ENCODE assay signal across 23 cellular contexts in genomic region chr20:10846831-10847230, GRCh38.
DNase-seq lines count a peak whose midpoint lies in the region; ATAC-seq, FAIRE-seq and TF ChIP-seq lines count a peak whose summit lies in the region.
"Had no signal": no experiment of that assay in that cellular context is flagged by ENCODE, and none has a peak within 500 bp of the region (broad histone marks: within the 10 kb centered on the region; RNA-seq: fewer than 3 reads in every experiment).

No MANE protein-coding gene starts in this region.

- TF ChIP-seq CTCF in HepG2 (CRISPR knock-in tag; IDR thresholded peaks at IDR 0.05) (no peak), right lobe of liver (IDR thresholded peaks at IDR 0.05) (no peak), omental fat pad (IDR thresholded peaks at IDR 0.05) (no peak)

- no peak overlapping the region for H3K27ac Mint-ChIP-seq in stimulated activated naive CD8-positive, alpha-beta T cell treated with anti-CD3 and anti-CD28 coated beads, Interleukin-15, amount 100 ng/mL, for 72 hours
- H3K27ac Mint-ChIP-seq: CD4-positive, CD25-positive, alpha-beta regulatory T cell; CD8-positive, alpha-beta memory T cell; HFFc6 had no signal

- POLR2A ChIA-PET in HepG2 (lab: Yijun Ruan, JAX): no interaction called here

- H3K4me1 Mint-ChIP-seq in stimulated activated naive CD8-positive, alpha-beta T cell treated with anti-CD3 and anti-CD28 coated beads, Interleukin-15, amount 100 ng/mL, for 72 hours: no peaks in the 10 kb centered on the region
- H3K4me1 Mint-ChIP-seq: CD4-positive, CD25-positive, alpha-beta regulatory T cell; CD8-positive, alpha-beta memory T cell had no signal

- FAIRE-seq in HepG2 (lab: Jason Lieb, UNC): peak; percentile 66
- FAIRE-seq: GM12878 had no signal

- peaks cover 11% of the 10 kb centered on the region for H3K4me1 ChIP-seq in HepG2 (ENCODE audit: insufficient read depth, low read length)
- H3K4me1 ChIP-seq in right lobe of liver: no peaks in the 10 kb centered on the region
- H3K4me1 ChIP-seq: BE2C had no signal

- H3K4me2 ChIP-seq in HepG2 (ENCODE audit: low read depth, low read length): no peak overlapping the region

- H3K9ac ChIP-seq in HepG2 (ENCODE audit: insufficient read depth, low read depth, low read length): no peak overlapping the region

- in situ Hi-C loops in HepG2 (cut with HindIII; ENCODE audit: extremely low pct_ligation_motif_present, low pct_unique_long_range_greater_than_20kb): no loop called here

- DNase-seq in HepG2 (ENCODE audit: low spot score): no peak
- DNase-seq in right lobe of liver: no peak
- DNase-seq in fibroblast of gingiva (ENCODE audit: low read depth): peak; percentile 52
- peak; percentile 8 for DNase-seq in foreskin melanocyte
- DNase-seq in stimulated activated naive CD8-positive, alpha-beta T cell treated with anti-CD3 and anti-CD28 coated beads, Interleukin-15, amount 100 ng/mL, for 72 hours: no peak
- no peak for DNase-seq in HuH-7.5 (ENCODE audit: low spot score)
- no peak for DNase-seq in omental fat pad (ENCODE audit: low spot score)
- DNase-seq: 8988T; BE2C; C1 segment of cervical spinal cord; CD4-positive, CD25-positive, alpha-beta regulatory T cell; CD8-positive, alpha-beta memory T cell; COR-L47; DMS 273 treated with DMSO at 0.1 percent for 48 hours; DMS53; DND-41; EL; GOT3; H7; HFFc6 had no signal

- TF ChIP-seq POLR2A in HepG2 (IDR thresholded peaks at IDR 0.05; ENCODE audit: insufficient read depth in 1 of 2, low read depth in 2 of 2, low read length in 2 of 2) (no peak), right lobe of liver (IDR thresholded peaks at IDR 0.05) (no peak)

- H3K9me3 Mint-ChIP-seq in stimulated activated naive CD8-positive, alpha-beta T cell treated with anti-CD3 and anti-CD28 coated beads, Interleukin-15, amount 100 ng/mL, for 72 hours: peaks cover 14 to 21% of the 10 kb centered on the region in 2 donors
- H3K9me3 Mint-ChIP-seq: HFFc6 had no signal

- H3K9me3 ChIP-seq in HepG2 (ENCODE audit: low read length): no peaks in the 10 kb centered on the region
- no peaks in the 10 kb centered on the region for H3K9me3 ChIP-seq in right lobe of liver
- H3K9me3 ChIP-seq: BE2C had no signal

- 0 out of 5 replicates have a peak, but pooled peaks cover 0 to 7% of the 10 kb centered on the region in 2 experiments for H3K27me3 ChIP-seq in HepG2 (ENCODE audit: control insufficient read depth in 1 of 2, insufficient read depth in 2 of 2, low read length in 2 of 2)
- H3K27me3 ChIP-seq in right lobe of liver: no peaks in the 10 kb centered on the region
- H3K27me3 ChIP-seq: BE2C had no signal

- CTCF ChIA-PET in HepG2 (lab: Yijun Ruan, JAX; ENCODE audit: low intra/inter-chr PET ratio, low total read pairs): no interaction called here

- no peaks in the 10 kb centered on the region for H3K36me3 ChIP-seq in HepG2 (replicated peaks in 1 of 2; ENCODE audit: control insufficient read depth in 1 of 2, insufficient read depth in 2 of 2, low read length in 2 of 2)
- H3K36me3 ChIP-seq in right lobe of liver: no peaks in the 10 kb centered on the region
- H3K36me3 ChIP-seq: BE2C had no signal

- no peak overlapping the region for H3K4me3 Mint-ChIP-seq in stimulated activated naive CD8-positive, alpha-beta T cell treated with anti-CD3 and anti-CD28 coated beads, Interleukin-15, amount 100 ng/mL, for 72 hours
- H3K4me3 Mint-ChIP-seq: CD4-positive, CD25-positive, alpha-beta regulatory T cell; CD8-positive, alpha-beta memory T cell; HFFc6 had no signal

- ATAC-seq in HepG2 (no peak), right lobe of liver (no peak), omental fat pad (ENCODE audit: low FRiP score) (no peak)
- ATAC-seq in stimulated activated naive CD8-positive, alpha-beta T cell treated with anti-CD3 and anti-CD28 coated beads, Interleukin-15, amount 100 ng/mL, for 72 hours: no peak
- ATAC-seq: GM12878, HCT116 had no signal

- TF ChIP-seq EP300 in HepG2 (IDR thresholded peaks at IDR 0.05; ENCODE audit: low read depth in 2 of 2, low read length in 2 of 2): no peak
- TF ChIP-seq EP300 in HepG2 (CRISPR knock-in tag; IDR thresholded peaks at IDR 0.05; ENCODE audit: borderline replicate concordance): no peak

- H3K27me3 Mint-ChIP-seq in stimulated activated naive CD8-positive, alpha-beta T cell treated with anti-CD3 and anti-CD28 coated beads, Interleukin-15, amount 100 ng/mL, for 72 hours: no peaks in the 10 kb centered on the region
- H3K27me3 Mint-ChIP-seq: CD4-positive, CD25-positive, alpha-beta regulatory T cell; CD8-positive, alpha-beta memory T cell had no signal

- WGBS in HepG2 (ENCODE audit: low lambda C conversion rate): 85% methylated on average over 2 of the region's 2 CpGs
- WGBS in right lobe of liver (ENCODE audit: insufficient coverage, low coverage, low lambda C conversion rate, missing lambda C conversion rate): 59% methylated on average over 2 of the region's 2 CpGs

- H3K79me2 ChIP-seq in HepG2 (ENCODE audit: insufficient read depth, low read length): no peaks in the 10 kb centered on the region

- no peaks in the 10 kb centered on the region for H4K20me1 ChIP-seq in HepG2 (ENCODE audit: insufficient read depth, low read length)

- H3K4me3 ChIP-seq in HepG2 (replicated peaks in 1 of 3; ENCODE audit: insufficient read depth in 1 of 3, low read depth in 2 of 3, low read length in 3 of 3) (no peak overlapping the region), right lobe of liver (no peak overlapping the region)
- H3K4me3 ChIP-seq: GM12878 had no signal

- no peak for TF ChIP-seq RAD21 in HepG2 (CRISPR knock-in tag; IDR thresholded peaks at IDR 0.05)

- no peak overlapping the region for H2AFZ ChIP-seq in HepG2 (ENCODE audit: low read length)

- no peak overlapping the region for H3K27ac ChIP-seq in HepG2 (ENCODE audit: extremely low read length, insufficient read depth, low read length)
- H3K27ac ChIP-seq in right lobe of liver: no peak overlapping the region
- H3K27ac ChIP-seq: HL-60 had no signal

- BruUV-seq in HepG2 (replicated peaks; lab: Mats Ljungman, UMichigan): no TSS peak

- intact Hi-C loops in HepG2 (cut with micrococcal nuclease; ENCODE audit: unreplicated experiment): no loop called here
- intact Hi-C loops in right lobe of liver (cut with DNase I): no loop called here

TF ChIP-seq in HepG2, 621 proteins besides CTCF, POLR2A, EP300 and RAD21:
- TF ChIP-seq DMTF1 (CRISPR knock-in tag; IDR thresholded peaks at IDR 0.05): no peak
- no peak for TF ChIP-seq ARID5B (CRISPR knock-in tag; IDR thresholded peaks at IDR 0.05)
- TF ChIP-seq FOXA3 (CRISPR knock-in tag; IDR thresholded peaks at IDR 0.05): no peak
- TF ChIP-seq ZKSCAN5 (CRISPR knock-in tag; IDR thresholded peaks at IDR 0.05): no peak
- no peak for TF ChIP-seq THYN1 (CRISPR knock-in tag; IDR thresholded peaks at IDR 0.05; ENCODE audit: borderline replicate concordance, low read depth)
- TF ChIP-seq ZBTB38 (CRISPR knock-in tag; IDR thresholded peaks at IDR 0.05): no peak
- no peak for TF ChIP-seq NPAS2 (CRISPR knock-in tag; IDR thresholded peaks at IDR 0.05; ENCODE audit: borderline replicate concordance)
- TF ChIP-seq MAFK (conservative IDR thresholded peaks at IDR 0.05 in 1 of 2, IDR thresholded peaks at IDR 0.05 in 1 of 2; ENCODE audit: low read length in 2 of 2): no peak
- TF ChIP-seq ATM (IDR thresholded peaks at IDR 0.05; ENCODE audit: borderline replicate concordance): no peak
- no peak for TF ChIP-seq MED13 (CRISPR knock-in tag; IDR thresholded peaks at IDR 0.05)
- no peak for TF ChIP-seq KDM3A (CRISPR knock-in tag; IDR thresholded peaks at IDR 0.05; ENCODE audit: low read depth)
- TF ChIP-seq ZNF7 (CRISPR knock-in tag; IDR thresholded peaks at IDR 0.05): no peak
- no peak for TF ChIP-seq ZIK1 (CRISPR knock-in tag; IDR thresholded peaks at IDR 0.05; ENCODE audit: borderline replicate concordance, low read depth)

Comparison
In these comparisons a context has a peak if more than half of its experiments do, and no peak if none do; other contexts are left out.
1. DNase-seq: peak in fibroblast of gingiva (single experiment) and foreskin melanocyte (single experiment); none in HepG2 (single experiment), right lobe of liver (0 of 3), stimulated activated naive CD8-positive, alpha-beta T cell treated with anti-CD3 and anti-CD28 coated beads, Interleukin-15, amount 100 ng/mL, for 72 hours (0 of 2), HuH-7.5 (single experiment) and omental fat pad (single experiment).